Comparison of ENCODE assay signal across 1 cellular context in genomic region chr11:66068923-66069714, GRCh38.
TF ChIP-seq lines count a peak whose summit lies in the region.

No MANE protein-coding gene starts in this region.

TF ChIP-seq in GM23338, 12 proteins besides CTCF, POLR2A, EP300 and RAD21 (continued from another document):
- TF ChIP-seq ZNF462 (CRISPR knock-in tag; IDR thresholded peaks at IDR 0.05), result no peak
